9 cellular contexts compared by ENCODE assay signal in the genomic region with DNA sequence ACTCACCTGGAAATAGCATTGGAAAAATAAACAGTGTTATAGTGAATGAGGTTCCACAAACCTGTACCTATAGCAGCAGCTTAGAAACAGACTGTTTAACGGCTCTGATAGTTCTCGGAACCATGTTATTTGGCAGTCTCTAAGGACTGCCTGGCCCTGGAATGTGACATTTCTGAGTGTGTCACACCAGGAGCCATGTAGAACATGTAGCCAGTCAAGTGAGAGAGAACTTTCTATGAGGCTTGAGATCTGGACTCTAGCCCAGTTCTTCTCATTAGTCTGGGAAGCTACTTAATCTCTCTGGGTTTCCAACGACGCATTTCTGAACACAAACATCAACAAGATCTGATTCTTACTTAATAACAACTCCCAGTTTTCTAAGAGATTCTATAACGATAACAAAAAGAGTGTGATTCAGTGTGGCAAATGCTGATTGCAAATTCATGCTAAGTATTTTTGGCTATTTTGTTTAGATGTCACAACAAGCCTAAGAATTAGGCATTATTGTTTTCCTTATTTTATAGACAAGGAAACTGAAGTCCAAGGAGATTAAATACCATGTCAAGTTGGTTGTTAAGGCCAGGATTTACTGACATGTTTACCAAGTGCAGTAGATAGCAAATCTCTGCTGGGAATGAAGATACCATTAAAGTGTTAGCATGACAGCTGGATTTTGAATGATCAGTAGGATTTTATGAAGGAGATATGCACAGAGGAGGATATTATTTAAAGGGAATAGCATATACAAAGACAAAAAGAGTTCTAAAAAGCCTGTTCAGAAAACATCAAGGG. TPM values are rescaled to one million over a fixed set of nuclear protein-coding genes. Genes with fewer than 3 reads are reported as not detected.
DNase-seq lines count a peak whose midpoint lies in the region; ATAC-seq and TF ChIP-seq lines count a peak whose summit lies in the region.
"Had no signal": no experiment of that assay in that cellular context is flagged by ENCODE, and none has a peak within 500 bp of the region (broad histone marks: within the 10 kb centered on the region; RNA-seq: fewer than 3 reads in every experiment).

No MANE protein-coding gene starts in this region.

- no peak for TF ChIP-seq POLR2A in breast epithelium (IDR thresholded peaks at IDR 0.05)
- TF ChIP-seq POLR2A in right lobe of liver (IDR thresholded peaks at IDR 0.05), result no peak
- no peak for TF ChIP-seq POLR2A in vagina (IDR thresholded peaks at IDR 0.05)

- H3K27ac ChIP-seq in breast epithelium (peak overlapping the region; percentile 8 to 41), right lobe of liver (no peak overlapping the region), vagina (peak overlapping the region; percentile 76)

- TF ChIP-seq CTCF in breast epithelium (IDR thresholded peaks at IDR 0.05) (no peak), right lobe of liver (IDR thresholded peaks at IDR 0.05) (no peak), vagina (IDR thresholded peaks at IDR 0.05) (no peak)

- peak overlapping the region; percentile 95 for H3K27ac Mint-ChIP-seq in activated naive CD4-positive, alpha-beta T cell treated with anti-CD3 and anti-CD28 coated beads, Interleukin-2, amount 50 U/mL, for 24 hours

- intact Hi-C loops in breast epithelium (cut with DNase I; ENCODE audit: low total_unique reads), result no loop called here
- intact Hi-C loops in right lobe of liver (cut with DNase I), result no loop called here
- intact Hi-C loops in vagina (cut with DNase I), result no loop called here

- H3K9me3 Mint-ChIP-seq in activated naive CD4-positive, alpha-beta T cell treated with anti-CD3 and anti-CD28 coated beads, Interleukin-2, amount 50 U/mL, for 24 hours, result peaks cover under 1% of the 10 kb centered on the region

- H3K4me1 ChIP-seq in breast epithelium (no peaks in the 10 kb centered on the region), right lobe of liver (peaks cover 0 to 54% (median 3%) of the 10 kb centered on the region in 4 donors), vagina (peaks cover 6% of the 10 kb centered on the region)

- peaks cover 80% of the 10 kb centered on the region for H3K4me1 Mint-ChIP-seq in activated naive CD4-positive, alpha-beta T cell treated with anti-CD3 and anti-CD28 coated beads, Interleukin-2, amount 50 U/mL, for 24 hours

- DNase-seq in activated naive CD4-positive, alpha-beta T cell treated with anti-CD3 and anti-CD28 coated beads, Interleukin-2, amount 50 U/mL, for 16 hours, result no peak
- DNase-seq in breast epithelium (ENCODE audit: low spot score in 2 of 2) (no peak), right lobe of liver (no peak), vagina (ENCODE audit: extremely low spot score in 2 of 2) (no peak), COR-L47 (lab: John Stamatoyannopoulos, UW) (no peak)
- DNase-seq: NCI-H1436 treated with DMSO at 0.1 percent for 48 hours had no signal

- H3K27me3 ChIP-seq in breast epithelium (no peaks in the 10 kb centered on the region), right lobe of liver (no peaks in the 10 kb centered on the region), vagina (no peaks in the 10 kb centered on the region)

- no peaks in the 10 kb centered on the region for H3K9me3 ChIP-seq in breast epithelium
- no peaks in the 10 kb centered on the region for H3K9me3 ChIP-seq in right lobe of liver
- H3K9me3 ChIP-seq in vagina, result no peaks in the 10 kb centered on the region

- WGBS in right lobe of liver (ENCODE audit: insufficient coverage, low coverage, low lambda C conversion rate, missing lambda C conversion rate), result 39% methylated on average over 5 of the region's 5 CpGs

- peaks cover 8% of the 10 kb centered on the region for H3K36me3 Mint-ChIP-seq in activated naive CD4-positive, alpha-beta T cell treated with anti-CD3 and anti-CD28 coated beads, Interleukin-2, amount 50 U/mL, for 24 hours

- peak overlapping the region; percentile 62 for H3K4me3 Mint-ChIP-seq in activated naive CD4-positive, alpha-beta T cell treated with anti-CD3 and anti-CD28 coated beads, Interleukin-2, amount 50 U/mL, for 24 hours

- no peaks in the 10 kb centered on the region for H3K36me3 ChIP-seq in breast epithelium
- H3K36me3 ChIP-seq in right lobe of liver, result no peaks in the 10 kb centered on the region
- no peaks in the 10 kb centered on the region for H3K36me3 ChIP-seq in vagina

- ATAC-seq in right lobe of liver (peak; percentile 40 to 59 (median 48)), HG02885 (IDR thresholded peaks at IDR 0.05; ENCODE audit: poor library complexity, unreplicated experiment) (no peak), GM19467 (IDR thresholded peaks at IDR 0.05; ENCODE audit: unreplicated experiment) (no peak)

- H3K4me3 ChIP-seq in breast epithelium, result no peak overlapping the region
- no peak overlapping the region for H3K4me3 ChIP-seq in right lobe of liver
- no peak overlapping the region for H3K4me3 ChIP-seq in vagina

- no peaks in the 10 kb centered on the region for H3K27me3 Mint-ChIP-seq in activated naive CD4-positive, alpha-beta T cell treated with anti-CD3 and anti-CD28 coated beads, Interleukin-2, amount 50 U/mL, for 24 hours

RNA-seq across cellular contexts. Expression of gene APBB1IP, which starts 47.2 kb away (rescaled TPM):
- 10 to 100 TPM in 1 of 3 donors, 1 to 10 TPM in 2; 3.5 to 30.1 (median 6.2) TPM for total RNA-seq in breast epithelium
- 10 to 100 TPM; 13.0 to 50.7 (median 16.5) TPM for total RNA-seq in right lobe of liver
- total RNA-seq in vagina, result 7.4 TPM

Comparison
In these comparisons a context has a peak if more than half of its experiments do, and no peak if none do; other contexts are left out.
1. H3K27ac ChIP-seq: peak in breast epithelium (2 of 2) and vagina (single experiment); none in right lobe of liver (0 of 3).
2. ATAC-seq: peak in right lobe of liver (4 of 4); none in HG02885 (single experiment) and GM19467 (single experiment).